Comparison of ENCODE assay signal across 16 cellular contexts in genomic region chr4:138347561-138347960, GRCh38.
"Had no signal": no experiment of that assay in that cellular context is flagged by ENCODE, and none has a peak within 500 bp of the region (broad histone marks: within the 10 kb centered on the region; RNA-seq: fewer than 3 reads in every experiment).

No MANE protein-coding gene starts in this region.

- H3K4me3 Mint-ChIP-seq: activated CD4-positive, alpha-beta memory T cell treated with anti-CD3 and anti-CD28 coated beads, Interleukin-2, amount 10 ng/mL, durations not matched to agents 7 days and 5 days; activated CD4-positive, alpha-beta T cell treated with anti-CD3 and anti-CD28 coated beads for 36 hours; activated T-cell treated with anti-CD3 and anti-CD28 coated beads, Interleukin-2, amount 50 U/mL, for 24 hours; immature natural killer cell; naive B cell; stimulated activated naive B cell treated with anti-CD40 and anti-IgM and Interleukin-4, amounts not matched to agents 10 μg/mL and 1 μg/mL and 100 μg/mL, for 72 hours had no signal

- H3K27me3 Mint-ChIP-seq: activated CD4-positive, alpha-beta memory T cell treated with anti-CD3 and anti-CD28 coated beads, Interleukin-2, amount 10 ng/mL, durations not matched to agents 7 days and 5 days; activated CD4-positive, alpha-beta T cell treated with anti-CD3 and anti-CD28 coated beads for 36 hours; activated T-cell treated with anti-CD3 and anti-CD28 coated beads, Interleukin-2, amount 50 U/mL, for 24 hours; naive B cell; stimulated activated naive B cell treated with anti-CD40 and anti-IgM and Interleukin-4, amounts not matched to agents 10 μg/mL and 1 μg/mL and 100 μg/mL, for 72 hours had no signal

- H3K27me3 ChIP-seq: adrenal gland, pancreas, tibial artery, uterus had no signal

- H3K36me3 ChIP-seq: adrenal gland, lower lobe of right lung, pancreas, tibial artery, uterus had no signal

- H3K4me1 Mint-ChIP-seq: activated CD4-positive, alpha-beta memory T cell treated with anti-CD3 and anti-CD28 coated beads, Interleukin-2, amount 10 ng/mL, durations not matched to agents 7 days and 5 days; activated CD4-positive, alpha-beta T cell treated with anti-CD3 and anti-CD28 coated beads for 36 hours; naive B cell; stimulated activated naive B cell treated with anti-CD40 and anti-IgM and Interleukin-4, amounts not matched to agents 10 μg/mL and 1 μg/mL and 100 μg/mL, for 72 hours had no signal

- H3K27ac ChIP-seq: adrenal gland, coronary artery, lower lobe of right lung, pancreas, tibial artery, uterus had no signal

- FAIRE-seq: pancreas had no signal

- H3K9me3 ChIP-seq: adrenal gland, lower lobe of right lung, pancreas, tibial artery, uterus had no signal

- H3K9me3 Mint-ChIP-seq: activated CD4-positive, alpha-beta memory T cell treated with anti-CD3 and anti-CD28 coated beads, Interleukin-2, amount 10 ng/mL, durations not matched to agents 7 days and 5 days; activated T-cell treated with anti-CD3 and anti-CD28 coated beads, Interleukin-2, amount 50 U/mL, for 24 hours had no signal

- H3K27ac Mint-ChIP-seq: activated CD4-positive, alpha-beta memory T cell treated with anti-CD3 and anti-CD28 coated beads, Interleukin-2, amount 10 ng/mL, durations not matched to agents 7 days and 5 days; activated CD4-positive, alpha-beta T cell treated with anti-CD3 and anti-CD28 coated beads for 36 hours; activated T-cell treated with anti-CD3 and anti-CD28 coated beads, Interleukin-2, amount 50 U/mL, for 24 hours; immature natural killer cell; naive B cell; stimulated activated naive B cell treated with anti-CD40 and anti-IgM and Interleukin-4, amounts not matched to agents 10 μg/mL and 1 μg/mL and 100 μg/mL, for 72 hours had no signal

- DNase-seq: activated CD4-positive, alpha-beta memory T cell treated with anti-CD3 and anti-CD28 coated beads, Interleukin-2, amount 10 ng/mL, durations not matched to agents 7 days and 5 days; activated CD4-positive, alpha-beta T cell treated with anti-CD3 and anti-CD28 coated beads for 36 hours; activated effector memory CD4-positive, alpha-beta T cell treated with Interleukin-2 at 50 U/mL for 16 hours; activated naive CD4-positive, alpha-beta T cell treated with anti-CD3 and anti-CD28 coated beads, Interleukin-2, amount 50 U/mL, for 16 hours; activated T-cell treated with anti-CD3 and anti-CD28 coated beads, Interleukin-2, amount 50 U/mL, for 24 hours; adrenal gland; caudate nucleus; head of caudate nucleus; immature natural killer cell; lower lobe of right lung; naive B cell; pancreas; stimulated activated naive B cell treated with anti-CD40 and anti-IgM and Interleukin-4, amounts not matched to agents 10 μg/mL and 1 μg/mL and 100 μg/mL, for 72 hours; tibial artery; uterus had no signal

- H3K4me1 ChIP-seq: adrenal gland, lower lobe of right lung, pancreas, tibial artery, uterus had no signal

- H3K36me3 Mint-ChIP-seq: immature natural killer cell; naive B cell; stimulated activated naive B cell treated with anti-CD40 and anti-IgM and Interleukin-4, amounts not matched to agents 10 μg/mL and 1 μg/mL and 100 μg/mL, for 72 hours had no signal

- H3K4me3 ChIP-seq: adrenal gland, coronary artery, lower lobe of right lung, pancreas, tibial artery, uterus had no signal
